In the genomic region with DNA sequence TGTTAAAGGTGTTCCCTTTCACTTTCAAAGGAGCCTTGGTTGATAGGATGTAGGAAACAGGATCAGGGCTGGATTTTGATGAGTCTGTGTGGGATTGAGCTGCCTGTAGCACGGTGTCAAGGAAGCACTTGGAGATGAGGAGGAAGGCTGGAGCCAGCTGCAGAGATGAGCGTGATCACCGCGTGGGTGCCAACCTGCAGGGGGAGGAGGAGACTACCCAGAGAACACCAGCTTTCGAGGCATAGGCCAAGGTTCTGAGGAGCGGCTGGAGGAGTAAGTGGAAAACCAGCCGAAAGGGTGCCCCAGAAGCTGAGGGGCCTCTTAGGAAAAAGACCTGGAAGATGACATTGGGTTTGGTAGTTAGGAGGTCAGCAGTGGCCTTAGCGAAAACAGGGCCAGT, we compare ENCODE assay signal across 21 cellular contexts.
"Had no signal": no experiment of that assay in that cellular context is flagged by ENCODE, and none has a peak within 500 bp of the region (broad histone marks: within the 10 kb centered on the region; RNA-seq: fewer than 3 reads in every experiment).

No MANE protein-coding gene starts in this region.

- H3K36me3 ChIP-seq: ascending aorta, gastroesophageal sphincter, lower lobe of right lung, neutrophil, tibial nerve had no signal

- H3K27ac Mint-ChIP-seq: activated CD8-positive, alpha-beta memory T cell treated with anti-CD3 and anti-CD28 coated beads, Interleukin-2, amount 10 ng/mL, durations not matched to agents 7 days and 5 days; activated naive CD4-positive, alpha-beta T cell treated with anti-CD3 and anti-CD28 coated beads for 36 hours; activated naive CD8-positive, alpha-beta T cell treated with anti-CD3 and anti-CD28 coated beads, Interleukin-2, amount 50 U/mL, for 24 hours; activated T-helper 2 cell treated with anti-CD3 and anti-CD28 coated beads, Interferon-gamma antibody, Interleukin-2, Interleukin-4, amounts not matched to agents 10 μg/mL and 5 μg/mL and 100 μg/mL, durations not matched to agents 14 hours and 24 hours and 36 hours had no signal

- H3K9me3 ChIP-seq: ascending aorta, gastroesophageal sphincter, lower lobe of right lung, neutrophil, tibial nerve had no signal

- ATAC-seq: activated CD4-positive, CD25-positive, alpha-beta regulatory T cell treated with anti-CD3 and anti-CD28 coated beads, Interleukin-2, amount 50 U/mL, for 24 hours; activated CD8-positive, alpha-beta memory T cell treated with anti-CD3 and anti-CD28 coated beads, Interleukin-2, amount 10 ng/mL, durations not matched to agents 7 days and 5 days; activated naive CD8-positive, alpha-beta T cell treated with anti-CD3 and anti-CD28 coated beads, Interleukin-2, amount 50 U/mL, for 24 hours; gastroesophageal sphincter; left cardiac atrium; lower lobe of right lung; right cardiac atrium had no signal

- H3K36me3 Mint-ChIP-seq: activated CD8-positive, alpha-beta memory T cell treated with anti-CD3 and anti-CD28 coated beads, Interleukin-2, amount 10 ng/mL, durations not matched to agents 7 days and 5 days had no signal

- DNase-seq: activated CD4-positive, alpha-beta T cell treated with anti-CD3 and anti-CD28 coated beads, Interleukin-2, amount 50 U/mL, for 4 hours; activated CD8-positive, alpha-beta memory T cell treated with anti-CD3 and anti-CD28 coated beads, Interleukin-2, amount 10 ng/mL, durations not matched to agents 7 days and 5 days; activated naive CD4-positive, alpha-beta T cell treated with anti-CD3 and anti-CD28 coated beads for 36 hours; activated naive CD8-positive, alpha-beta T cell treated with anti-CD3 and anti-CD28 coated beads, Interleukin-2, amount 50 U/mL, for 24 hours; activated T-cell treated with anti-CD3 and anti-CD28 coated beads, Interleukin-2, amount 50 U/mL, for 1 hour; left cardiac atrium; lower lobe of right lung; midbrain; right cardiac atrium; stimulated activated CD4-positive, alpha-beta T cell treated with anti-CD3 and anti-CD28 coated beads, Interleukin-4, amount 100 ng/mL, for 4 hours; stimulated activated CD8-positive, alpha-beta memory T cell treated with anti-CD3 and anti-CD28 coated beads, Interleukin-4, amount 100 ng/mL, for 48 hours; stimulated activated naive CD4-positive, alpha-beta T cell treated with Interleukin-2 at 50 U/mL for 16 hours; substantia nigra; T-helper 9 cell had no signal

- H3K4me3 ChIP-seq: ascending aorta, gastroesophageal sphincter, lower lobe of right lung, smooth muscle cell, tibial nerve had no signal

- H3K9me3 Mint-ChIP-seq: activated naive CD4-positive, alpha-beta T cell treated with anti-CD3 and anti-CD28 coated beads for 36 hours; activated naive CD8-positive, alpha-beta T cell treated with anti-CD3 and anti-CD28 coated beads, Interleukin-2, amount 50 U/mL, for 24 hours; activated T-helper 2 cell treated with anti-CD3 and anti-CD28 coated beads, Interferon-gamma antibody, Interleukin-2, Interleukin-4, amounts not matched to agents 10 μg/mL and 5 μg/mL and 100 μg/mL, durations not matched to agents 14 hours and 24 hours and 36 hours had no signal

- H3K27me3 ChIP-seq: ascending aorta, gastroesophageal sphincter, tibial nerve had no signal

- H3K4me3 Mint-ChIP-seq: activated CD8-positive, alpha-beta memory T cell treated with anti-CD3 and anti-CD28 coated beads, Interleukin-2, amount 10 ng/mL, durations not matched to agents 7 days and 5 days; activated naive CD4-positive, alpha-beta T cell treated with anti-CD3 and anti-CD28 coated beads for 36 hours; activated naive CD8-positive, alpha-beta T cell treated with anti-CD3 and anti-CD28 coated beads, Interleukin-2, amount 50 U/mL, for 24 hours had no signal

- H3K4me1 Mint-ChIP-seq: activated CD8-positive, alpha-beta memory T cell treated with anti-CD3 and anti-CD28 coated beads, Interleukin-2, amount 10 ng/mL, durations not matched to agents 7 days and 5 days; activated naive CD8-positive, alpha-beta T cell treated with anti-CD3 and anti-CD28 coated beads, Interleukin-2, amount 50 U/mL, for 24 hours had no signal

- H3K27ac ChIP-seq: lower lobe of right lung, neutrophil, tibial nerve had no signal
